17 cellular contexts compared by ENCODE assay signal in genomic region chr11:66879583-66879982, GRCh38.
"Had no signal": no experiment of that assay in that cellular context is flagged by ENCODE, and none has a peak within 500 bp of the region (broad histone marks: within the 10 kb centered on the region; RNA-seq: fewer than 3 reads in every experiment).

No MANE protein-coding gene starts in this region.

- DNase-seq: activated CD4-positive, alpha-beta memory T cell treated with anti-CD3 and anti-CD28 coated beads for 36 hours; activated gamma-delta T cell; activated naive CD8-positive, alpha-beta T cell treated with anti-CD3 and anti-CD28 coated beads, Interleukin-2, amount 10 ng/mL, durations not matched to agents 7 days and 5 days; activated T-cell treated with anti-CD3 and anti-CD28 coated beads, Interleukin-2, amount 50 U/mL, for 48 hours; anterior cingulate cortex; esophagus squamous epithelium; foreskin fibroblast; head of caudate nucleus; mesenchymal stem cell; posterior cingulate gyrus; sigmoid colon; stimulated activated CD4-positive, alpha-beta T cell treated with anti-CD3 and anti-CD28 coated beads, Interleukin-2, amount 100 ng/mL, for 24 hours; stimulated activated naive B cell treated with anti-CD40 and anti-IgM and Interleukin-4, amounts not matched to agents 10 μg/mL and 1 μg/mL and 100 μg/mL, for 72 hours; T-helper 9 cell; trophoblast cell had no signal

- H3K9me3 ChIP-seq: esophagus squamous epithelium, sigmoid colon had no signal

- H3K9me3 Mint-ChIP-seq: activated CD4-positive, alpha-beta memory T cell treated with anti-CD3 and anti-CD28 coated beads for 36 hours; activated naive CD8-positive, alpha-beta T cell treated with anti-CD3 and anti-CD28 coated beads, Interleukin-2, amount 10 ng/mL, durations not matched to agents 7 days and 5 days; neural crest cell; stimulated activated naive B cell treated with anti-CD40 and anti-IgM and Interleukin-4, amounts not matched to agents 10 μg/mL and 1 μg/mL and 100 μg/mL, for 72 hours had no signal

- H3K27ac ChIP-seq: sigmoid colon had no signal

- H3K4me3 Mint-ChIP-seq: activated CD4-positive, alpha-beta memory T cell treated with anti-CD3 and anti-CD28 coated beads for 36 hours; activated naive CD8-positive, alpha-beta T cell treated with anti-CD3 and anti-CD28 coated beads, Interleukin-2, amount 10 ng/mL, durations not matched to agents 7 days and 5 days; neural crest cell; stimulated activated naive B cell treated with anti-CD40 and anti-IgM and Interleukin-4, amounts not matched to agents 10 μg/mL and 1 μg/mL and 100 μg/mL, for 72 hours had no signal

- H3K36me3 ChIP-seq: esophagus squamous epithelium, sigmoid colon had no signal

- H3K36me3 Mint-ChIP-seq: activated CD4-positive, alpha-beta memory T cell treated with anti-CD3 and anti-CD28 coated beads for 36 hours; activated naive CD8-positive, alpha-beta T cell treated with anti-CD3 and anti-CD28 coated beads, Interleukin-2, amount 10 ng/mL, durations not matched to agents 7 days and 5 days; stimulated activated naive B cell treated with anti-CD40 and anti-IgM and Interleukin-4, amounts not matched to agents 10 μg/mL and 1 μg/mL and 100 μg/mL, for 72 hours had no signal

- H3K27me3 Mint-ChIP-seq: activated CD4-positive, alpha-beta memory T cell treated with anti-CD3 and anti-CD28 coated beads for 36 hours; activated naive CD8-positive, alpha-beta T cell treated with anti-CD3 and anti-CD28 coated beads, Interleukin-2, amount 10 ng/mL, durations not matched to agents 7 days and 5 days had no signal

- H3K4me3 ChIP-seq: esophagus squamous epithelium, sigmoid colon had no signal

- FAIRE-seq: colon had no signal

- H3K27ac Mint-ChIP-seq: activated CD4-positive, alpha-beta memory T cell treated with anti-CD3 and anti-CD28 coated beads for 36 hours; activated naive CD8-positive, alpha-beta T cell treated with anti-CD3 and anti-CD28 coated beads, Interleukin-2, amount 10 ng/mL, durations not matched to agents 7 days and 5 days; stimulated activated naive B cell treated with anti-CD40 and anti-IgM and Interleukin-4, amounts not matched to agents 10 μg/mL and 1 μg/mL and 100 μg/mL, for 72 hours had no signal

- ATAC-seq: stimulated activated naive B cell treated with anti-CD40 and anti-IgM and Interleukin-4, amounts not matched to agents 10 μg/mL and 1 μg/mL and 100 μg/mL, for 72 hours had no signal
